16 cellular contexts compared by ENCODE assay signal in genomic region chr2:166314022-166314759, GRCh38.
DNase-seq lines count a peak whose midpoint lies in the region; ATAC-seq and TF ChIP-seq lines count a peak whose summit lies in the region.
"Had no signal": no experiment of that assay in that cellular context is flagged by ENCODE, and none has a peak within 500 bp of the region (broad histone marks: within the 10 kb centered on the region; RNA-seq: fewer than 3 reads in every experiment).

No MANE protein-coding gene starts in this region.

- peak; percentile 19 for DNase-seq in AG08395 (ENCODE audit: low spot score)
- peak; percentile 5 for DNase-seq in HPDE6-E6E7 (ENCODE audit: extremely low spot score)
- peak; percentile 35 for DNase-seq in astrocyte of the hippocampus (ENCODE audit: low read depth, low spot score)
- DNase-seq in foreskin keratinocyte = peak; percentile 89 to 94
- DNase-seq in cortex of kidney (lab: John Stamatoyannopoulos, UW) = no peak
- DNase-seq in T1000 (lab: John Stamatoyannopoulos, UW) = no peak
- no peak for DNase-seq in HuH-7 (ENCODE audit: low spot score)
- DNase-seq in COR-L47 (lab: John Stamatoyannopoulos, UW) = no peak
- DNase-seq: activated CD4-positive, alpha-beta memory T cell treated with anti-CD3 and anti-CD28 coated beads, Interleukin-2, amount 10 ng/mL, durations not matched to agents 7 days and 5 days; activated gamma-delta T cell; caudate nucleus; erythroblast; NCI-H1048; NCI-H446; stimulated activated CD4-positive, alpha-beta T cell treated with anti-CD3 and anti-CD28 coated beads, Interleukin-1b, Interleukin-23, amount 100 ng/mL, for 48 hours had no signal

- H3K27ac ChIP-seq in foreskin keratinocyte = no peak overlapping the region
- H3K27ac ChIP-seq: BLaER1 had no signal

- no peak for TF ChIP-seq CTCF in foreskin keratinocyte (conservative IDR thresholded peaks at IDR 0.05)

- no peaks in the 10 kb centered on the region for H3K27me3 ChIP-seq in foreskin keratinocyte
- H3K27me3 ChIP-seq: BLaER1 had no signal

- ATAC-seq in foreskin keratinocyte = peak; percentile 98

- peaks cover 8% of the 10 kb centered on the region for H3K4me1 ChIP-seq in foreskin keratinocyte
- H3K4me1 ChIP-seq: BLaER1 had no signal

Comparison
In these comparisons a context has a peak if more than half of its experiments do, and no peak if none do; other contexts are left out.
1. DNase-seq: peak in AG08395 (single experiment), HPDE6-E6E7 (single experiment), astrocyte of the hippocampus (single experiment) and foreskin keratinocyte (2 of 2); none in cortex of kidney (single experiment), T1000 (single experiment), HuH-7 (single experiment) and COR-L47 (single experiment).